Comparison of ENCODE assay signal across 11 cellular contexts in genomic region chrX:70755850-70756249, GRCh38.
DNase-seq lines count a peak whose midpoint lies in the region; ATAC-seq and TF ChIP-seq lines count a peak whose summit lies in the region.
"Had no signal": no experiment of that assay in that cellular context is flagged by ENCODE, and none has a peak within 500 bp of the region (broad histone marks: within the 10 kb centered on the region; RNA-seq: fewer than 3 reads in every experiment).

No MANE protein-coding gene starts in this region.

- ATAC-seq in T-helper 17 cell (peak; percentile 94), GM21381 (IDR thresholded peaks at IDR 0.05; ENCODE audit: unreplicated experiment) (no peak)
- ATAC-seq in natural killer cell treated with Interleukin-12 subunit alpha and Interleukin-12 subunit beta and Interleukin-15 and Interleukin-18, amount 100 ng/mL, for 72 hours: no peak

- H3K4me1 Mint-ChIP-seq in T-helper 17 cell: peaks cover 4% of the 10 kb centered on the region
- H3K4me1 Mint-ChIP-seq in natural killer cell treated with Interleukin-12 subunit alpha and Interleukin-12 subunit beta and Interleukin-15 and Interleukin-18, amount 100 ng/mL, for 72 hours (ENCODE audit: low read depth in 2 of 2): no peaks in the 10 kb centered on the region

- TF ChIP-seq CTCF in left ventricle myocardium inferior (IDR thresholded peaks at IDR 0.05; ENCODE audit: borderline replicate concordance): no peak
- no peak for TF ChIP-seq CTCF in ovary (IDR thresholded peaks at IDR 0.05)

- no peaks in the 10 kb centered on the region for H3K4me1 ChIP-seq in left ventricle myocardium inferior
- no peaks in the 10 kb centered on the region for H3K4me1 ChIP-seq in ovary (ENCODE audit: insufficient read depth)
- H3K4me1 ChIP-seq: SJSA1 had no signal

- no peak for TF ChIP-seq EP300 in ovary (IDR thresholded peaks at IDR 0.05)

- no peak overlapping the region for H3K27ac ChIP-seq in left ventricle myocardium inferior (replicated peaks)
- H3K27ac ChIP-seq in ovary: no peak overlapping the region
- H3K27ac ChIP-seq: SJSA1 had no signal

- H3K27me3 Mint-ChIP-seq in T-helper 17 cell: no peaks in the 10 kb centered on the region
- peaks cover 40 to 46% of the 10 kb centered on the region in 2 donors for H3K27me3 Mint-ChIP-seq in natural killer cell treated with Interleukin-12 subunit alpha and Interleukin-12 subunit beta and Interleukin-15 and Interleukin-18, amount 100 ng/mL, for 72 hours

- DNase-seq in T-helper 17 cell: peak in 2 of 3 donors; percentile 8 to 23
- peak; percentile 43 for DNase-seq in activated T-cell treated with anti-CD3 and anti-CD28 coated beads, Interleukin-2, amount 50 U/mL, for 1 hour
- peak; percentile 10 for DNase-seq in iPS-NIHi11 (ENCODE audit: low spot score)
- peak; percentile 29 to 38 for DNase-seq in stimulated activated CD8-positive, alpha-beta memory T cell treated with anti-CD3 and anti-CD28 coated beads, Interleukin-2, amount 100 ng/mL, for 48 hours (ENCODE audit: low read depth in 2 of 2)
- no peak for DNase-seq in natural killer cell treated with Interleukin-12 subunit alpha and Interleukin-12 subunit beta and Interleukin-15 and Interleukin-18, amount 100 ng/mL, for 72 hours (ENCODE audit: low spot score)
- no peak for DNase-seq in left ventricle myocardium inferior
- DNase-seq in ovary: no peak
- DNase-seq: foreskin melanocyte, NCI-H2171 treated with DMSO at 0.1 percent for 48 hours had no signal

- H3K9me3 Mint-ChIP-seq in natural killer cell treated with Interleukin-12 subunit alpha and Interleukin-12 subunit beta and Interleukin-15 and Interleukin-18, amount 100 ng/mL, for 72 hours: no peaks in the 10 kb centered on the region

- intact Hi-C loops in left ventricle myocardium inferior (cut with micrococcal nuclease): no loop called here
- intact Hi-C loops in ovary (cut with DNase I): no loop called here

- H3K36me3 Mint-ChIP-seq in T-helper 17 cell (ENCODE audit: low read depth): peaks cover 6% of the 10 kb centered on the region
- no peaks in the 10 kb centered on the region for H3K36me3 Mint-ChIP-seq in natural killer cell treated with Interleukin-12 subunit alpha and Interleukin-12 subunit beta and Interleukin-15 and Interleukin-18, amount 100 ng/mL, for 72 hours

- H3K4me3 Mint-ChIP-seq in T-helper 17 cell: peak overlapping the region; percentile 81
- no peak overlapping the region for H3K4me3 Mint-ChIP-seq in natural killer cell treated with Interleukin-12 subunit alpha and Interleukin-12 subunit beta and Interleukin-15 and Interleukin-18, amount 100 ng/mL, for 72 hours

- H3K9me3 ChIP-seq in T-helper 17 cell (ENCODE audit: control insufficient read depth, low read length, poor library complexity, severe bottlenecking) (no peaks in the 10 kb centered on the region), left ventricle myocardium inferior (replicated peaks) (no peaks in the 10 kb centered on the region), ovary (no peaks in the 10 kb centered on the region)
- H3K9me3 ChIP-seq: SJSA1 had no signal

- H3K36me3 ChIP-seq in left ventricle myocardium inferior (no peaks in the 10 kb centered on the region), ovary (no peaks in the 10 kb centered on the region)
- H3K36me3 ChIP-seq: SJSA1 had no signal

- H3K27ac Mint-ChIP-seq in T-helper 17 cell: peak overlapping the region; percentile 60
- H3K27ac Mint-ChIP-seq in natural killer cell treated with Interleukin-12 subunit alpha and Interleukin-12 subunit beta and Interleukin-15 and Interleukin-18, amount 100 ng/mL, for 72 hours: no peak overlapping the region

- no peaks in the 10 kb centered on the region for H3K27me3 ChIP-seq in left ventricle myocardium inferior (ENCODE audit: low read depth)
- no peaks in the 10 kb centered on the region for H3K27me3 ChIP-seq in ovary
- H3K27me3 ChIP-seq: SJSA1 had no signal

- 60 to 72% (median 61%) methylated on average over 12 of the region's 12 CpGs for WGBS in ovary, 3 donors

- H3K4me3 ChIP-seq in left ventricle myocardium inferior: no peak overlapping the region
- H3K4me3 ChIP-seq in ovary: no peak overlapping the region
- H3K4me3 ChIP-seq: SJSA1 had no signal

- no peak for TF ChIP-seq POLR2A in ovary (IDR thresholded peaks at IDR 0.05)

Comparison
In these comparisons a context has a peak if more than half of its experiments do, and no peak if none do; other contexts are left out.
1. DNase-seq: peak in T-helper 17 cell (2 of 3), activated T-cell treated with anti-CD3 and anti-CD28 coated beads, Interleukin-2, amount 50 U/mL, for 1 hour (single experiment), iPS-NIHi11 (single experiment) and stimulated activated CD8-positive, alpha-beta memory T cell treated with anti-CD3 and anti-CD28 coated beads, Interleukin-2, amount 100 ng/mL, for 48 hours (2 of 2); none in natural killer cell treated with Interleukin-12 subunit alpha and Interleukin-12 subunit beta and Interleukin-15 and Interleukin-18, amount 100 ng/mL, for 72 hours (single experiment), left ventricle myocardium inferior (single experiment) and ovary (0 of 5).